ENCODE assay signal across 1 cellular context in genomic region chr4:7886250-7886973, GRCh38.
TF ChIP-seq lines count a peak whose summit lies in the region.

No MANE protein-coding gene starts in this region.

TF ChIP-seq in SK-N-SH treated with all-trans-retinoic acid at 6 μM for 48 hours, 23 proteins besides CTCF, POLR2A, EP300 and RAD21 (continued from another document):
- TF ChIP-seq TSHZ2 (CRISPR knock-in tag; IDR thresholded peaks at IDR 0.05) (peak; percentile 59; the same call in 1 of the 2 replicates), CSRNP3 (CRISPR knock-in tag; IDR thresholded peaks at IDR 0.05) (0 out of 2 replicates have a peak, but pooled peaks have one; percentile 49), ZNF70 (CRISPR knock-in tag; IDR thresholded peaks at IDR 0.05) (no peak), ZC3H10 (CRISPR knock-in tag; IDR thresholded peaks at IDR 0.05) (no peak), ARNTL (CRISPR knock-in tag; IDR thresholded peaks at IDR 0.05; ENCODE audit: borderline replicate concordance, low read depth) (no peak), TOX (CRISPR knock-in tag; IDR thresholded peaks at IDR 0.05; ENCODE audit: borderline replicate concordance) (no peak), GLIS3 (CRISPR knock-in tag; IDR thresholded peaks at IDR 0.05) (no peak), OSR1 (CRISPR knock-in tag; IDR thresholded peaks at IDR 0.05) (no peak), TCF4 (CRISPR knock-in tag; IDR thresholded peaks at IDR 0.05; ENCODE audit: borderline replicate concordance) (peak; percentile 93), ESRRG (CRISPR knock-in tag; IDR thresholded peaks at IDR 0.05) (no peak), PATZ1 (CRISPR knock-in tag; IDR thresholded peaks at IDR 0.05; ENCODE audit: borderline replicate concordance) (no peak)
TF ChIP-seq in SK-N-SH treated with all-trans-retinoic acid at 6 μM for 48 hours: peak in this region for 5.
